ENCODE assay signal across 19 cellular contexts in genomic region chr11:82757660-82758301, GRCh38. TPM values are rescaled to one million over a fixed set of nuclear protein-coding genes. Genes with fewer than 3 reads are reported as not detected.
DNase-seq lines count a peak whose midpoint lies in the region.
"Had no signal": no experiment of that assay in that cellular context is flagged by ENCODE, and none has a peak within 500 bp of the region (broad histone marks: within the 10 kb centered on the region; RNA-seq: fewer than 3 reads in every experiment).

No MANE protein-coding gene starts in this region.

- intact Hi-C loops in activated CD4-positive, alpha-beta T cell treated with anti-CD3 and anti-CD28 coated beads, Interleukin-2, amount 10 ng/mL, durations not matched to agents 24 days and 14 days (cut with micrococcal nuclease), result no loop called here

- no peak overlapping the region for H3K27ac Mint-ChIP-seq in activated naive CD8-positive, alpha-beta T cell
- H3K27ac Mint-ChIP-seq in activated naive CD8-positive, alpha-beta T cell treated with anti-CD3 and anti-CD28 coated beads for 36 hours, result no peak overlapping the region
- no peak overlapping the region for H3K27ac Mint-ChIP-seq in activated CD4-positive, alpha-beta T cell treated with anti-CD3 and anti-CD28 coated beads, Interleukin-2, amount 10 ng/mL, durations not matched to agents 24 days and 14 days

- no peaks in the 10 kb centered on the region for H3K9me3 Mint-ChIP-seq in activated naive CD8-positive, alpha-beta T cell (ENCODE audit: low read depth)
- peaks cover 1% of the 10 kb centered on the region for H3K9me3 Mint-ChIP-seq in activated naive CD8-positive, alpha-beta T cell treated with anti-CD3 and anti-CD28 coated beads for 36 hours
- no peaks in the 10 kb centered on the region for H3K9me3 Mint-ChIP-seq in activated CD4-positive, alpha-beta T cell treated with anti-CD3 and anti-CD28 coated beads, Interleukin-2, amount 10 ng/mL, durations not matched to agents 24 days and 14 days

- peak overlapping the region; percentile 61 for H3K4me3 Mint-ChIP-seq in activated naive CD8-positive, alpha-beta T cell
- no peak overlapping the region for H3K4me3 Mint-ChIP-seq in activated naive CD8-positive, alpha-beta T cell treated with anti-CD3 and anti-CD28 coated beads for 36 hours
- no peak overlapping the region for H3K4me3 Mint-ChIP-seq in activated CD4-positive, alpha-beta T cell treated with anti-CD3 and anti-CD28 coated beads, Interleukin-2, amount 10 ng/mL, durations not matched to agents 24 days and 14 days

- H3K27me3 Mint-ChIP-seq in activated naive CD8-positive, alpha-beta T cell, result no peaks in the 10 kb centered on the region
- no peaks in the 10 kb centered on the region for H3K27me3 Mint-ChIP-seq in activated naive CD8-positive, alpha-beta T cell treated with anti-CD3 and anti-CD28 coated beads for 36 hours
- H3K27me3 Mint-ChIP-seq in activated CD4-positive, alpha-beta T cell treated with anti-CD3 and anti-CD28 coated beads, Interleukin-2, amount 10 ng/mL, durations not matched to agents 24 days and 14 days, result peaks cover 21% of the 10 kb centered on the region

- peaks cover 24% of the 10 kb centered on the region for H3K4me1 Mint-ChIP-seq in activated naive CD8-positive, alpha-beta T cell (ENCODE audit: low read depth)
- peaks cover 19% of the 10 kb centered on the region for H3K4me1 Mint-ChIP-seq in activated naive CD8-positive, alpha-beta T cell treated with anti-CD3 and anti-CD28 coated beads for 36 hours
- peaks cover 17% of the 10 kb centered on the region for H3K4me1 Mint-ChIP-seq in activated CD4-positive, alpha-beta T cell treated with anti-CD3 and anti-CD28 coated beads, Interleukin-2, amount 10 ng/mL, durations not matched to agents 24 days and 14 days

- H3K27ac ChIP-seq in layer of hippocampus (ENCODE audit: low read depth, low read length), result peak overlapping the region; percentile 71
- H3K27ac ChIP-seq in temporal lobe (ENCODE audit: low read depth, low read length), result peak overlapping the region; percentile 78
- H3K27ac ChIP-seq: esophagus muscularis mucosa, thoracic aorta had no signal

- DNase-seq in activated naive CD8-positive, alpha-beta T cell treated with anti-CD3 and anti-CD28 coated beads for 36 hours, result no peak
- peak; percentile 69 for DNase-seq in NCI-H446 treated with DMSO at 0.1 percent for 48 hours (lab: John Stamatoyannopoulos, UW)
- DNase-seq in activated CD4-positive, alpha-beta T cell treated with anti-CD3 and anti-CD28 coated beads, Interleukin-2, amount 10 ng/mL, durations not matched to agents 24 days and 14 days, result no peak
- DNase-seq in putamen (ENCODE audit: low spot score), result no peak
- no peak for DNase-seq in HUDEP-2 (lab: John Stamatoyannopoulos, UW; ENCODE audit: unreplicated experiment in 76 of 76)
- DNase-seq: activated CD4-positive, alpha-beta T cell treated with anti-CD3 and anti-CD28 coated beads for 48 hours; activated T-cell treated with anti-CD3 and anti-CD28 coated beads, Interleukin-2, amount 50 U/mL, for 1 hour; Calu3; cortex of kidney; GF-D8; MG63; NCI-H2081 treated with DMSO at 0.1 percent for 48 hours; NCI-H774; T-helper 2 cell had no signal

- H3K27me3 ChIP-seq in layer of hippocampus (ENCODE audit: control insufficient read depth, insufficient read depth, low read length), result no peaks in the 10 kb centered on the region
- H3K27me3 ChIP-seq: esophagus muscularis mucosa, MG63 had no signal

- H3K36me3 Mint-ChIP-seq in activated naive CD8-positive, alpha-beta T cell, result peaks cover 3% of the 10 kb centered on the region
- no peaks in the 10 kb centered on the region for H3K36me3 Mint-ChIP-seq in activated naive CD8-positive, alpha-beta T cell treated with anti-CD3 and anti-CD28 coated beads for 36 hours
- H3K36me3 Mint-ChIP-seq in activated CD4-positive, alpha-beta T cell treated with anti-CD3 and anti-CD28 coated beads, Interleukin-2, amount 10 ng/mL, durations not matched to agents 24 days and 14 days (ENCODE audit: low read depth), result no peaks in the 10 kb centered on the region

RNA-seq across cellular contexts. Expression of gene FAM181B, which starts 24.1 kb away (rescaled TPM):
- total RNA-seq in activated naive CD8-positive, alpha-beta T cell treated with anti-CD3 and anti-CD28 coated beads for 36 hours, result not detected
- total RNA-seq in temporal lobe, result 10.3 TPM
- total RNA-seq in activated CD4-positive, alpha-beta T cell treated with anti-CD3 and anti-CD28 coated beads, Interleukin-2, amount 10 ng/mL, durations not matched to agents 24 days and 14 days, result not detected in 2 replicates

Comparison
In these comparisons a context has a peak if more than half of its experiments do, and no peak if none do; other contexts are left out.
1. RNA of gene FAM181B, which starts 24.1 kb away (total RNA-seq): 10.3 TPM in temporal lobe (single experiment); not detected in activated naive CD8-positive, alpha-beta T cell treated with anti-CD3 and anti-CD28 coated beads for 36 hours and not detected in activated CD4-positive, alpha-beta T cell treated with anti-CD3 and anti-CD28 coated beads, Interleukin-2, amount 10 ng/mL, durations not matched to agents 24 days and 14 days; every median in the first group is over 10 times any median in the second.